In the genomic region with DNA sequence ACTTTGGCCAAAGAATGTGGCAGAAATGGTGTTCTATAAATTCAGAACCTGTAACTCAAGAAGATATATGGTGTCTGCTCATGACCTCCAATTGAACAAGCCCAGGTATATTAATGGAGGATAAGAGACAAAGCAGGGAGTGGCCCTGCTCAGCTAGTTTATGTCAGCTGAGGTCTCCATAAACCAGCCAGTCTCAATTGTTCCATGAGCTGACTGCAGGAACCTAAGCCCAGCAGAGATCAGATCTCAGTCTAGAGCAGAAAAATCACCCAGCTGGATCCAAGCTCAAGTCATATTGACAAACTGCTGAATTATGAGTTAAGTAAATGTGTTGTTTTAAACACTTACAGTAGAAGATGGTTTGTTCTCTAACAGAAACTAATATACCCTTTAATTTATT, we compare ENCODE assay signal across 20 cellular contexts.
"Had no signal": no experiment of that assay in that cellular context is flagged by ENCODE, and none has a peak within 500 bp of the region (broad histone marks: within the 10 kb centered on the region; RNA-seq: fewer than 3 reads in every experiment).

No MANE protein-coding gene starts in this region.

- H3K9me3 ChIP-seq: ascending aorta, breast epithelium, gastrocnemius medialis, neutrophil, pancreas, sigmoid colon, upper lobe of left lung had no signal

- H3K27me3 Mint-ChIP-seq: activated CD4-positive, alpha-beta T cell treated with anti-CD3 and anti-CD28 coated beads, Interleukin-2, amount 10 ng/mL, durations not matched to agents 7 days and 5 days had no signal

- H3K4me3 ChIP-seq: ascending aorta, breast epithelium, coronary artery, gastrocnemius medialis, pancreas, sigmoid colon, stomach, upper lobe of left lung had no signal

- ATAC-seq: gastrocnemius medialis; left ventricle myocardium superior; naive thymus-derived CD4-positive, alpha-beta T cell; stimulated activated effector memory CD8-positive, alpha-beta T cell treated with anti-CD3 and anti-CD28 coated beads, Interleukin-12 subunit alpha, Interleukin-12 subunit beta, amount 100 ng/mL, for 72 hours had no signal

- H3K27ac Mint-ChIP-seq: activated CD4-positive, alpha-beta T cell treated with anti-CD3 and anti-CD28 coated beads, Interleukin-2, amount 10 ng/mL, durations not matched to agents 7 days and 5 days; activated naive CD4-positive, alpha-beta T cell treated with anti-CD3 and anti-CD28 coated beads, Interleukin-2, amount 50 U/mL, for 24 hours; immature natural killer cell; naive thymus-derived CD4-positive, alpha-beta T cell; stimulated activated effector memory CD8-positive, alpha-beta T cell treated with anti-CD3 and anti-CD28 coated beads, Interleukin-12 subunit alpha, Interleukin-12 subunit beta, amount 100 ng/mL, for 72 hours had no signal

- H3K4me3 Mint-ChIP-seq: activated CD4-positive, alpha-beta T cell treated with anti-CD3 and anti-CD28 coated beads, Interleukin-2, amount 10 ng/mL, durations not matched to agents 7 days and 5 days; activated naive CD4-positive, alpha-beta T cell treated with anti-CD3 and anti-CD28 coated beads, Interleukin-2, amount 50 U/mL, for 24 hours; immature natural killer cell; naive thymus-derived CD4-positive, alpha-beta T cell; stimulated activated effector memory CD8-positive, alpha-beta T cell treated with anti-CD3 and anti-CD28 coated beads, Interleukin-12 subunit alpha, Interleukin-12 subunit beta, amount 100 ng/mL, for 72 hours had no signal

- H3K36me3 ChIP-seq: ascending aorta, breast epithelium, gastrocnemius medialis, neutrophil, pancreas, sigmoid colon, stomach, upper lobe of left lung had no signal

- DNase-seq: activated CD4-positive, alpha-beta T cell treated with anti-CD3 and anti-CD28 coated beads, Interleukin-2, amount 10 ng/mL, durations not matched to agents 7 days and 5 days; activated CD8-positive, alpha-beta memory T cell treated with anti-CD3 and anti-CD28 coated beads for 24 hours; activated gamma-delta T cell; gastrocnemius medialis; head of caudate nucleus; immature natural killer cell; kidney glomerular epithelial cell; left ventricle myocardium superior; naive thymus-derived CD4-positive, alpha-beta T cell; pancreas; sigmoid colon; stimulated activated CD4-positive, alpha-beta T cell treated with anti-CD3 and anti-CD28 coated beads, Interleukin-4, amount 100 ng/mL, for 24 hours; stomach; upper lobe of left lung had no signal

- H3K9me3 Mint-ChIP-seq: activated CD4-positive, alpha-beta T cell treated with anti-CD3 and anti-CD28 coated beads, Interleukin-2, amount 10 ng/mL, durations not matched to agents 7 days and 5 days; stimulated activated effector memory CD8-positive, alpha-beta T cell treated with anti-CD3 and anti-CD28 coated beads, Interleukin-12 subunit alpha, Interleukin-12 subunit beta, amount 100 ng/mL, for 72 hours had no signal

- H3K4me1 Mint-ChIP-seq: activated CD4-positive, alpha-beta T cell treated with anti-CD3 and anti-CD28 coated beads, Interleukin-2, amount 10 ng/mL, durations not matched to agents 7 days and 5 days; activated naive CD4-positive, alpha-beta T cell treated with anti-CD3 and anti-CD28 coated beads, Interleukin-2, amount 50 U/mL, for 24 hours; immature natural killer cell; naive thymus-derived CD4-positive, alpha-beta T cell; stimulated activated effector memory CD8-positive, alpha-beta T cell treated with anti-CD3 and anti-CD28 coated beads, Interleukin-12 subunit alpha, Interleukin-12 subunit beta, amount 100 ng/mL, for 72 hours had no signal

- H3K27me3 ChIP-seq: ascending aorta, breast epithelium, gastrocnemius medialis, neutrophil, pancreas, sigmoid colon, stomach, upper lobe of left lung had no signal

- H3K27ac ChIP-seq: ascending aorta, breast epithelium, coronary artery, gastrocnemius medialis, neutrophil, pancreas, sigmoid colon, stomach, upper lobe of left lung had no signal

- H3K4me1 ChIP-seq: ascending aorta, breast epithelium, gastrocnemius medialis, pancreas, sigmoid colon, stomach, upper lobe of left lung had no signal

- H3K36me3 Mint-ChIP-seq: activated naive CD4-positive, alpha-beta T cell treated with anti-CD3 and anti-CD28 coated beads, Interleukin-2, amount 50 U/mL, for 24 hours; immature natural killer cell; stimulated activated effector memory CD8-positive, alpha-beta T cell treated with anti-CD3 and anti-CD28 coated beads, Interleukin-12 subunit alpha, Interleukin-12 subunit beta, amount 100 ng/mL, for 72 hours had no signal
